In the genomic region with DNA sequence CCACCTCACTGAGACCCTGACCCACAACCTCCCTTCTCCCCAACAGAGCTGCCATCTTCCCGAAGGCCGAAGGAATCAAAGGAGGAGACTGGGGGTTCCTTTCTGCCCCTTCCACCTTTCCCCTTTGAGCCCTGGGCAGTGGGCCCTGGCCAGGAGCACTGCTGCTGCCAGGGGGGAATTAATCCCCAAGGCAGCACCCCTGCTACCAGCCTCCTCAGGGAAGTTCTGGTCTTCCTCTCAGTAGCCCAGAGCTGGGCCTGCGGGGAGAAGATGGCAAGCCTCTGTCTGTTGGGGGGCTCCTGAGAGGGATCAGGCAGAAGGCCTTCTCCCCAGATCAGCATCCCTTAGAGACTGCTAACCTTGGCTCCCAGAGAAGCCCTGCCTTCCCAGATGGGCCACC, we compare ENCODE assay signal across 28 cellular contexts.
"Had no signal": no experiment of that assay in that cellular context is flagged by ENCODE, and none has a peak within 500 bp of the region (broad histone marks: within the 10 kb centered on the region; RNA-seq: fewer than 3 reads in every experiment).

No MANE protein-coding gene starts in this region.

- H3K27ac ChIP-seq: brain microvascular endothelial cell, left ventricle myocardium inferior, parathyroid adenoma, right atrium auricular region, stomach, thyroid gland, upper lobe of left lung, vagina had no signal

- H3K4me3 Mint-ChIP-seq: activated B cell treated with CpG ODN at 0.5 μM for 24 hours; activated naive CD4-positive, alpha-beta T cell treated with anti-CD3 and anti-CD28 coated beads, Interleukin-2, amount 50 U/mL, for 24 hours; naive B cell; stimulated activated naive B cell treated with anti-CD40 and anti-IgM and Interleukin-4, amounts not matched to agents 10 μg/mL and 1 μg/mL and 100 μg/mL, for 72 hours had no signal

- H3K9ac ChIP-seq: parathyroid adenoma had no signal

- H3K4me3 ChIP-seq: left ventricle myocardium inferior, lung, right atrium auricular region, smooth muscle cell, stomach, thyroid gland, upper lobe of left lung, vagina had no signal

- FAIRE-seq: astrocyte, frontal cortex, islet of Langerhans had no signal

- H3K27me3 Mint-ChIP-seq: activated B cell treated with CpG ODN at 0.5 μM for 24 hours; activated naive CD4-positive, alpha-beta T cell treated with anti-CD3 and anti-CD28 coated beads, Interleukin-2, amount 50 U/mL, for 24 hours; naive B cell; stimulated activated naive B cell treated with anti-CD40 and anti-IgM and Interleukin-4, amounts not matched to agents 10 μg/mL and 1 μg/mL and 100 μg/mL, for 72 hours had no signal

- ATAC-seq: stimulated activated naive B cell treated with anti-CD40 and anti-IgM and Interleukin-4, amounts not matched to agents 10 μg/mL and 1 μg/mL and 100 μg/mL, for 72 hours had no signal

- H3K4me1 ChIP-seq: stomach, upper lobe of left lung, vagina had no signal

- DNase-seq: activated B cell treated with CpG ODN at 0.5 μM for 24 hours; activated CD8-positive, alpha-beta memory T cell treated with anti-CD3 and anti-CD28 coated beads for 24 hours; activated gamma-delta T cell treated with Interleukin-2 at 50 U/mL for 16 hours; amniotic stem cell; brain microvascular endothelial cell; central memory CD4-positive, alpha-beta T cell; dermis blood vessel endothelial cell; effector CD8-positive, alpha-beta T cell; left ventricle myocardium inferior; naive B cell; occipital lobe; stimulated activated CD4-positive, alpha-beta T cell treated with anti-CD3 and anti-CD28 coated beads, Interleukin-1b, Interleukin-23, amount 100 ng/mL, for 48 hours; stimulated activated CD4-positive, alpha-beta T cell treated with anti-CD3 and anti-CD28 coated beads, Interleukin-4, amount 100 ng/mL, for 4 hours; stimulated activated CD8-positive, alpha-beta memory T cell treated with anti-CD3 and anti-CD28 coated beads, Interleukin-4, amount 100 ng/mL, for 48 hours; stimulated activated naive B cell treated with anti-CD40 and anti-IgM and Interleukin-4, amounts not matched to agents 10 μg/mL and 1 μg/mL and 100 μg/mL, for 72 hours; stomach; T-helper 2 cell; upper lobe of left lung had no signal

- H3K27ac Mint-ChIP-seq: activated B cell treated with CpG ODN at 0.5 μM for 24 hours; activated naive CD4-positive, alpha-beta T cell treated with anti-CD3 and anti-CD28 coated beads, Interleukin-2, amount 50 U/mL, for 24 hours had no signal

- H3K9me3 ChIP-seq: left ventricle myocardium inferior, right atrium auricular region, stomach, thyroid gland, upper lobe of left lung, vagina had no signal

- H3K4me2 ChIP-seq: smooth muscle cell had no signal

- H3K9me3 Mint-ChIP-seq: activated B cell treated with CpG ODN at 0.5 μM for 24 hours; activated naive CD4-positive, alpha-beta T cell treated with anti-CD3 and anti-CD28 coated beads, Interleukin-2, amount 50 U/mL, for 24 hours; naive B cell; stimulated activated naive B cell treated with anti-CD40 and anti-IgM and Interleukin-4, amounts not matched to agents 10 μg/mL and 1 μg/mL and 100 μg/mL, for 72 hours had no signal

- H3K27me3 ChIP-seq: brain microvascular endothelial cell, right atrium auricular region, stomach, thyroid gland, upper lobe of left lung, vagina had no signal

- H2AFZ ChIP-seq: parathyroid adenoma had no signal
